29 cellular contexts compared by ENCODE assay signal in genomic region chr22:43198936-43199335, GRCh38.
"Had no signal": no experiment of that assay in that cellular context is flagged by ENCODE, and none has a peak within 500 bp of the region (broad histone marks: within the 10 kb centered on the region; RNA-seq: fewer than 3 reads in every experiment).

No MANE protein-coding gene starts in this region.

- H3K9me3 Mint-ChIP-seq: activated CD4-positive, alpha-beta T cell treated with anti-CD3 and anti-CD28 coated beads, Interleukin-2, amount 10 ng/mL, durations not matched to agents 7 days and 5 days; activated naive CD4-positive, alpha-beta T cell treated with anti-CD3 and anti-CD28 coated beads for 36 hours; activated naive CD4-positive, alpha-beta T cell treated with anti-CD3 and anti-CD28 coated beads, Interleukin-2, amount 50 U/mL, for 72 hours; activated T-cell treated with anti-CD3 and anti-CD28 coated beads, Interleukin-2, amount 50 U/mL, for 4 hours; activated T-helper 1 cell treated with anti-CD3 and anti-CD28 coated beads, Interleukin-12 subunit alpha, Interleukin-12 subunit beta, Interleukin-2, Interleukin-4 antibody, amounts not matched to agents 30 ng/mL and 10 ng/mL and 1 ng/mL, durations not matched to agents 14 hours and 24 hours and 36 hours; brain; T-helper 1 cell treated with Interleukin-12 subunit alpha and Interleukin-12 subunit beta and Interleukin-4 antibody, amounts not matched to agents 30 μg/mL and 1 μg/mL, for 36 hours; T-helper 2 cell treated with Interferon-gamma antibody and Interleukin-4, amounts not matched to agents 5 μg/mL and 100 μg/mL, for 36 hours had no signal

- H3K4me2 ChIP-seq: SK-N-SH had no signal

- H3K27me3 ChIP-seq: MG63, SJSA1 had no signal

- H3K4me3 ChIP-seq: MG63, SJSA1 had no signal

- H3K9ac ChIP-seq: SK-N-SH had no signal

- H3K36me3 ChIP-seq: MG63, SJSA1 had no signal

- H3K27me3 Mint-ChIP-seq: activated CD4-positive, alpha-beta T cell treated with anti-CD3 and anti-CD28 coated beads, Interleukin-2, amount 10 ng/mL, durations not matched to agents 7 days and 5 days had no signal

- H3K36me3 Mint-ChIP-seq: activated naive CD4-positive, alpha-beta T cell treated with anti-CD3 and anti-CD28 coated beads, Interleukin-2, amount 50 U/mL, for 72 hours had no signal

- H3K4me3 Mint-ChIP-seq: activated CD4-positive, alpha-beta T cell treated with anti-CD3 and anti-CD28 coated beads, Interleukin-2, amount 10 ng/mL, durations not matched to agents 7 days and 5 days; activated CD8-positive, alpha-beta T cell treated with anti-CD3 and anti-CD28 coated beads, Interleukin-2, amount 10 ng/mL, durations not matched to agents 7 days and 5 days; activated naive CD4-positive, alpha-beta T cell treated with anti-CD3 and anti-CD28 coated beads for 36 hours; activated T-cell treated with anti-CD3 and anti-CD28 coated beads, Interleukin-2, amount 50 U/mL, for 4 hours; activated T-helper 1 cell treated with anti-CD3 and anti-CD28 coated beads, Interleukin-12 subunit alpha, Interleukin-12 subunit beta, Interleukin-2, Interleukin-4 antibody, amounts not matched to agents 30 ng/mL and 10 ng/mL and 1 ng/mL, durations not matched to agents 14 hours and 24 hours and 36 hours; brain; T-helper 1 cell treated with Interleukin-12 subunit alpha and Interleukin-12 subunit beta and Interleukin-4 antibody, amounts not matched to agents 30 μg/mL and 1 μg/mL, for 36 hours; T-helper 2 cell treated with Interferon-gamma antibody and Interleukin-4, amounts not matched to agents 5 μg/mL and 100 μg/mL, for 36 hours had no signal

- DNase-seq: activated CD4-positive, alpha-beta T cell treated with anti-CD3 and anti-CD28 coated beads, Interleukin-2, amount 10 ng/mL, durations not matched to agents 7 days and 5 days; activated CD4-positive, alpha-beta T cell treated with anti-CD3 and anti-CD28 coated beads, Interleukin-2, amount 50 U/mL, for 48 hours; activated CD8-positive, alpha-beta T cell treated with anti-CD3 and anti-CD28 coated beads, Interleukin-2, amount 10 ng/mL, durations not matched to agents 7 days and 5 days; activated gamma-delta T cell treated with Interleukin-2 at 50 U/mL for 16 hours; activated naive CD4-positive, alpha-beta T cell treated with anti-CD3 and anti-CD28 coated beads for 36 hours; activated T-cell treated with anti-CD3 and anti-CD28 coated beads, Interleukin-2, amount 50 U/mL, for 4 hours; anterior cingulate cortex; caudate nucleus; Karpas-422; KBM-7; MG63; NCI-H1048; NCI-H1105 treated with DMSO at 0.1 percent for 48 hours; NCI-H1436; NCI-H1694; NCI-H1930; NCI-H345; NCI-H510A; NCI-H526; NCI-H748 treated with DMSO at 0.1 percent for 48 hours; NK-92 treated with Interleukin-12 subunit alpha and Interleukin-12 subunit beta, amount 100 ng/mL, for 24 hours; SHP77; SK-N-SH had no signal

- H3K9me2 ChIP-seq: SK-N-SH had no signal

- H3K27ac Mint-ChIP-seq: activated CD4-positive, alpha-beta T cell treated with anti-CD3 and anti-CD28 coated beads, Interleukin-2, amount 10 ng/mL, durations not matched to agents 7 days and 5 days; activated naive CD4-positive, alpha-beta T cell treated with anti-CD3 and anti-CD28 coated beads for 36 hours; activated T-helper 1 cell treated with anti-CD3 and anti-CD28 coated beads, Interleukin-12 subunit alpha, Interleukin-12 subunit beta, Interleukin-2, Interleukin-4 antibody, amounts not matched to agents 30 ng/mL and 10 ng/mL and 1 ng/mL, durations not matched to agents 14 hours and 24 hours and 36 hours; T-helper 1 cell treated with Interleukin-12 subunit alpha and Interleukin-12 subunit beta and Interleukin-4 antibody, amounts not matched to agents 30 μg/mL and 1 μg/mL, for 36 hours; T-helper 2 cell treated with Interferon-gamma antibody and Interleukin-4, amounts not matched to agents 5 μg/mL and 100 μg/mL, for 36 hours had no signal

- H3K4me1 Mint-ChIP-seq: activated CD4-positive, alpha-beta T cell treated with anti-CD3 and anti-CD28 coated beads, Interleukin-2, amount 10 ng/mL, durations not matched to agents 7 days and 5 days; brain had no signal

- ATAC-seq: activated CD8-positive, alpha-beta T cell treated with anti-CD3 and anti-CD28 coated beads, Interleukin-2, amount 10 ng/mL, durations not matched to agents 7 days and 5 days; activated naive CD4-positive, alpha-beta T cell treated with anti-CD3 and anti-CD28 coated beads, Interleukin-2, amount 50 U/mL, for 72 hours; activated T-cell treated with anti-CD3 and anti-CD28 coated beads, Interleukin-2, amount 50 U/mL, for 4 hours had no signal

- H3K9me3 ChIP-seq: MG63, SJSA1, SK-N-SH had no signal

- H3K27ac ChIP-seq: SJSA1 had no signal
